Comparison of ENCODE assay signal across 1 cellular context in genomic region chr2:176081451-176081992, GRCh38.
TF ChIP-seq lines count a peak whose summit lies in the region.

No MANE protein-coding gene starts in this region.

TF ChIP-seq in H1, 55 proteins besides CTCF, POLR2A, EP300 and RAD21:
- TF ChIP-seq RNF2 (IDR thresholded peaks at IDR 0.05; ENCODE audit: borderline replicate concordance, low read depth, low read length, missing control alignments, poor library complexity, severe bottlenecking) = peak; percentile 66
- no peak for TF ChIP-seq CHD1 (IDR thresholded peaks at IDR 0.05; ENCODE audit: low read depth, low read length)
